Comparison of ENCODE assay signal across 8 cellular contexts in genomic region chr5:72366324-72366976, GRCh38. TPM values are rescaled to one million over a fixed set of nuclear protein-coding genes. Genes with fewer than 3 reads are reported as not detected.
A peak's percentile ranks its signal among the peaks of the same experiment; 100 is the strongest.
DNase-seq lines count a peak whose midpoint lies in the region; ATAC-seq, FAIRE-seq and TF ChIP-seq lines count a peak whose summit lies in the region.

No MANE protein-coding gene starts in this region.

- peak; percentile 97 for TF ChIP-seq RAD21 in GM12878 (IDR thresholded peaks at IDR 0.05; ENCODE audit: insufficient read depth, low read depth, low read length)

- DNase-seq in Jurkat, Clone E6-1 (ENCODE audit: low read depth, low spot score): peak; percentile 58
- DNase-seq in Panc1 (ENCODE audit: low read depth, low spot score) (peak; percentile 62), GM12878 (ENCODE audit: low read depth, low spot score) (peak; percentile 43), iPS DF 6.9 (ENCODE audit: low read depth, low spot score) (peak; percentile 25), small intestine (peak; percentile 75)

- no peak overlapping the region for H3K4me3 ChIP-seq in Jurkat, Clone E6-1 (ENCODE audit: low read length)
- H3K4me3 ChIP-seq in Panc1 (ENCODE audit: low read depth in 2 of 2, low read length in 2 of 2): no peak overlapping the region
- no peak overlapping the region for H3K4me3 ChIP-seq in GM12878
- no peak overlapping the region for H3K4me3 ChIP-seq in iPS DF 6.9 (ENCODE audit: low read length)
- H3K4me3 ChIP-seq in small intestine (ENCODE audit: low read depth in 1 of 2, low read length in 2 of 2): no peak overlapping the region

- H3K9ac ChIP-seq in GM12878 (ENCODE audit: control insufficient read depth, insufficient read depth, low read length): no peak overlapping the region

- FAIRE-seq in G401.6 (lab: Jason Lieb, UNC) (peak; percentile 71), GM12878 (lab: Jason Lieb, UNC) (peak; percentile 88), small intestine (lab: Jason Lieb, UNC) (no peak)

- SMC1A ChIA-PET in GM12878 (lab: Charles Lee; ENCODE audit: uncharacterized antibody, unreplicated experiment): interaction anchor here (0.6 to 8.6 kb wide), 38 partner anchors 10 to 452 kb away, joined by 3 to 214 read pairs (median 4); partner anchors contain the start of genes MRPS27, PTCD2 and ZNF366

- no TSS peak for BruUV-seq in Panc1 (replicated peaks; lab: Mats Ljungman, UMichigan)
- BruUV-seq in GM12878 (replicated peaks; lab: Mats Ljungman, UMichigan): no TSS peak

- H3K27ac ChIP-seq in Panc1 (ENCODE audit: low read length) (no peak overlapping the region), GM12878 (ENCODE audit: control insufficient read depth, insufficient read depth) (no peak overlapping the region), iPS DF 6.9 (ENCODE audit: low read length) (no peak overlapping the region), small intestine (ENCODE audit: low read depth in 1 of 2, low read length in 1 of 2) (no peak overlapping the region)

- RAD21 ChIA-PET in GM12878 (lab: Charles Lee; ENCODE audit: unreplicated experiment): interaction anchor here (0.7 to 6.0 kb wide), 30 partner anchors 13 to 454 kb away, joined by 3 to 159 read pairs (median 4); no protein-coding TSS in a partner anchor

- intact Hi-C loops in Panc1 (cut with micrococcal nuclease; ENCODE audit: unreplicated experiment) (loop anchor here (2.0 to 5.0 kb wide), 2 partner anchors 156 to 452 kb away; no protein-coding TSS in a partner anchor), GM12878 (cut with micrococcal nuclease; ENCODE audit: unreplicated experiment) (loop anchor here (1.0 to 2.0 kb wide), 4 partner anchors 99 to 452 kb away; no protein-coding TSS in a partner anchor)

- 38% methylated on average over 7 of the region's 7 CpGs for WGBS in GM12878 (ENCODE audit: insufficient coverage, insufficient replicate concordance, low lambda C conversion rate, missing lambda C conversion rate)
- no CpG with 5 or more reads among the region's 7 CpGs for WGBS in iPS DF 6.9 (ENCODE audit: insufficient coverage, insufficient read length)
- 28 to 36% (median 35%) methylated on average over 7 of the region's 7 CpGs for WGBS in small intestine, 3 donors

- no peaks in the 10 kb centered on the region for H3K36me3 ChIP-seq in Panc1 (ENCODE audit: control insufficient read depth, insufficient read depth, low read length)
- peaks cover 0 to 6% of the 10 kb centered on the region in 2 experiments; a peak in 1 of 4 replicates for H3K36me3 ChIP-seq in GM12878 (ENCODE audit: control insufficient read depth in 2 of 2, insufficient read depth in 2 of 2, low read length in 1 of 2)
- no peaks in the 10 kb centered on the region for H3K36me3 ChIP-seq in iPS DF 6.9 (ENCODE audit: control insufficient read depth, insufficient read depth, low read length)
- H3K36me3 ChIP-seq in small intestine (ENCODE audit: control insufficient read depth in 2 of 2, insufficient read depth in 2 of 2, low read length in 2 of 2): no peaks in the 10 kb centered on the region

- TF ChIP-seq EP300 in GM12878 (IDR thresholded peaks at IDR 0.05; ENCODE audit: borderline replicate concordance in 1 of 2, control insufficient read depth in 1 of 2, low read depth in 2 of 2, low read length in 2 of 2): no peak

- H3K4me2 ChIP-seq in GM12878 (ENCODE audit: control insufficient read depth, insufficient read depth): no peak overlapping the region

- no peak for TF ChIP-seq POLR2A in GM12878 (IDR thresholded peaks at IDR 0.05; ENCODE audit: low read depth, low read length)

- H3K9me3 ChIP-seq in Panc1 (ENCODE audit: control insufficient read depth, insufficient read depth, low read depth, low read length) (no peaks in the 10 kb centered on the region), GM12878 (replicated peaks; ENCODE audit: control insufficient read depth, insufficient read depth, low read length) (no peaks in the 10 kb centered on the region; the same call in 2 of the 3 replicates), iPS DF 6.9 (ENCODE audit: control insufficient read depth, insufficient read depth, low read length) (no peaks in the 10 kb centered on the region), small intestine (ENCODE audit: control insufficient read depth, low read depth) (no peaks in the 10 kb centered on the region)

- ATAC-seq in GM21526 (IDR thresholded peaks at IDR 0.05; ENCODE audit: low FRiP score, unreplicated experiment) (peak; percentile 56), Panc1 (peak; percentile 93), GM12878 (peak; percentile 98), HG03469 (IDR thresholded peaks at IDR 0.05; ENCODE audit: unreplicated experiment) (no peak)

- no peaks in the 10 kb centered on the region for H3K79me2 ChIP-seq in GM12878 (ENCODE audit: control insufficient read depth, insufficient read depth, low read length)

- H2AFZ ChIP-seq in GM12878 (ENCODE audit: control insufficient read depth, low read depth, low read length): peak overlapping the region; percentile 63; the same call in 1 of the 2 replicates

- in situ Hi-C loops in Panc1 (cut with HindIII; ENCODE audit: low pct_unique_long_range_greater_than_20kb, low sequenced_read_pairs) (no loop called here), GM12878 (cut with MboI) (no loop called here)

- TF ChIP-seq CTCF in Panc1 (IDR thresholded peaks at IDR 0.05) (peak; percentile 85), GM12878 (IDR thresholded peaks at IDR 0.05 in 2 of 3, conservative IDR thresholded peaks at IDR 0.05 in 1 of 3; ENCODE audit: control insufficient read depth in 2 of 3, extremely low read depth in 1 of 3, insufficient read depth in 1 of 3, low read depth in 3 of 3, low read length in 3 of 3) (peak; percentile 67 to 82 (median 76))

- POLR2A ChIA-PET in Panc1 (lab: Charles Lee): no interaction called here
- POLR2A ChIA-PET in GM12878 (lab: Charles Lee): interaction anchor here (1.0 to 3.0 kb wide), 2 partner anchors 141 to 157 kb away, joined by 3 to 11 read pairs; no protein-coding TSS in a partner anchor

- 0 out of 2 replicates have a peak, but pooled peaks cover 2% of the 10 kb centered on the region for H3K4me1 ChIP-seq in Panc1 (ENCODE audit: control insufficient read depth, insufficient read depth, low read length)
- H3K4me1 ChIP-seq in GM12878 (ENCODE audit: control insufficient read depth, insufficient read depth, low read length): peaks cover 17% of the 10 kb centered on the region
- peaks cover 2% of the 10 kb centered on the region for H3K4me1 ChIP-seq in iPS DF 6.9 (ENCODE audit: control insufficient read depth, insufficient read depth, low read length)
- H3K4me1 ChIP-seq in small intestine (ENCODE audit: control insufficient read depth in 2 of 2, insufficient read depth in 1 of 2, low read depth in 1 of 2, low read length in 1 of 2): no peaks in the 10 kb centered on the region

- no peaks in the 10 kb centered on the region for H4K20me1 ChIP-seq in GM12878 (ENCODE audit: control insufficient read depth, insufficient read depth)

- H3K27me3 ChIP-seq in Panc1 (ENCODE audit: control insufficient read depth, insufficient read depth, low read length) (no peaks in the 10 kb centered on the region), GM12878 (replicated peaks in 1 of 2; ENCODE audit: control insufficient read depth in 2 of 2, insufficient read depth in 2 of 2, low read length in 1 of 2) (no peaks in the 10 kb centered on the region), iPS DF 6.9 (ENCODE audit: control insufficient read depth, insufficient read depth, low read length) (no peaks in the 10 kb centered on the region), small intestine (ENCODE audit: control insufficient read depth in 2 of 2, insufficient read depth in 2 of 2, low read length in 2 of 2) (no peaks in the 10 kb centered on the region)

- CTCF ChIA-PET in Panc1 (lab: Charles Lee): interaction anchor here (1.1 to 1.9 kb wide), 2 partner anchors 158 to 451 kb away, joined by 3 to 9 read pairs; no protein-coding TSS in a partner anchor
- CTCF ChIA-PET in GM12878 (lab: Yijun Ruan, JAX): interaction anchor here (0.6 to 9.4 kb wide), 43 partner anchors 8 to 584 kb away, joined by 3 to 238 read pairs (median 4); partner anchors contain the start of genes MRPS27, PTCD2 and TNPO1

RNA-seq across cellular contexts. Expression of gene PTCD2, which starts 46.3 kb away (rescaled TPM):
- 11.1 TPM for polyA plus RNA-seq in Jurkat, Clone E6-1 (2012; ENCODE audit: insufficient read depth, insufficient read length)
- total RNA-seq in Panc1 (2021; ENCODE audit: unreplicated experiment) (13.0 TPM), GM12878 (2014; rRNA removed) (10.5 and 13.1 TPM in 2 replicates), GM12878 (2014; rRNA removed; fragmentation: Illumina TruSeq; extraction: Trizol) (8.7 and 9.9 TPM in 2 replicates), GM12878 (2021) (13.6 and 14.7 TPM in 2 replicates)
- 8.2 TPM for polyA plus RNA-seq in Panc1 (2012; ENCODE audit: insufficient read length)
- 37.6 and 44.3 TPM in 2 replicates for total RNA-seq in GM12878 (2013; cell fraction: nucleolus; rRNA removed)
- 4.2 TPM for polyA plus RNA-seq in GM12878 (2011; ENCODE audit: low read depth)
- polyA plus RNA-seq in GM12878 (2011; rRNA removed) (14.8 and 17.9 TPM in 2 replicates), GM12878 (2014; fragmentation: Illumina TruSeq; extraction: Trizol) (12.0 and 12.4 TPM in 2 replicates), GM12878 (2014; fragmentation: Nextera tagmentation; extraction: Ambion mirVana) (10 to 100 TPM in 1 of 2 experiments, 1 to 10 TPM in 1; 9.1 to 11.0 TPM), GM12878 (2014; rRNA removed) (10.2 and 12.8 TPM in 2 replicates), GM12878 (2016; fragmentation: Nextera tagmentation; extraction: Ambion mirVana) (10 to 100 TPM; 11.8 to 15.0 TPM), small intestine (1 to 10 TPM in 1 of 3 donors, under 1 TPM in 2; 0.67 to 4.7 (median 0.81) TPM)
- 8.3 and 9.0 TPM in 2 replicates for polyA plus RNA-seq in GM12878 (2011; cell fraction: cytosol; rRNA removed)
- polyA plus RNA-seq in GM12878 (2011; cell fraction: nucleus; rRNA removed): 21.8 and 22.2 TPM in 2 replicates
- 4.1 and 6.9 TPM in 2 replicates for polyA plus RNA-seq in GM12878 (2012)
- 12.6 and 14.7 TPM in 2 replicates for polyA minus RNA-seq in GM12878 (2011; rRNA and poly(A)+ RNA removed)
- 3.7 and 3.9 TPM in 2 replicates for polyA minus RNA-seq in GM12878 (2011; cell fraction: cytosol; rRNA and poly(A)+ RNA removed)
- 10.6 and 17.6 TPM in 2 replicates for polyA minus RNA-seq in GM12878 (2011; cell fraction: nucleus; rRNA and poly(A)+ RNA removed)

RNA-seq across cellular contexts. Expression of gene MRPS27, which starts 46.4 kb away (rescaled TPM):
- 72.9 TPM for polyA plus RNA-seq in Jurkat, Clone E6-1 (2012; ENCODE audit: insufficient read depth, insufficient read length)
- 67.2 TPM for total RNA-seq in Panc1 (2021; ENCODE audit: unreplicated experiment)
- 43.7 TPM for polyA plus RNA-seq in Panc1 (2012; ENCODE audit: insufficient read length)
- total RNA-seq in GM12878 (2013; cell fraction: nucleolus; rRNA removed): 151 and 157 TPM in 2 replicates
- total RNA-seq in GM12878 (2014; rRNA removed): 113 and 117 TPM in 2 replicates
- total RNA-seq in GM12878 (2014; rRNA removed; fragmentation: Illumina TruSeq; extraction: Trizol): 114 and 119 TPM in 2 replicates
- total RNA-seq in GM12878 (2021): 95.3 and 96.1 TPM in 2 replicates
- polyA plus RNA-seq in GM12878 (2011; ENCODE audit: low read depth): 40.3 TPM
- polyA plus RNA-seq in GM12878 (2011; rRNA removed): 128 and 139 TPM in 2 replicates
- polyA plus RNA-seq in GM12878 (2011; cell fraction: cytosol; rRNA removed): 92.2 and 96.2 TPM in 2 replicates
- 68.8 and 72.8 TPM in 2 replicates for polyA plus RNA-seq in GM12878 (2011; cell fraction: nucleus; rRNA removed)
- 46.0 and 55.8 TPM in 2 replicates for polyA plus RNA-seq in GM12878 (2012)
- 125 and 140 TPM in 2 replicates for polyA plus RNA-seq in GM12878 (2014; fragmentation: Illumina TruSeq; extraction: Trizol)
- polyA plus RNA-seq in GM12878 (2014; fragmentation: Nextera tagmentation; extraction: Ambion mirVana): 10 to 100 TPM; 61.0 to 88.9 TPM
- 84.7 and 89.9 TPM in 2 replicates for polyA plus RNA-seq in GM12878 (2014; rRNA removed)
- polyA plus RNA-seq in GM12878 (2016; fragmentation: Nextera tagmentation; extraction: Ambion mirVana): 10 to 100 TPM; 77.1 to 80.0 TPM
- polyA minus RNA-seq in GM12878 (2011; rRNA and poly(A)+ RNA removed): 98.5 and 103 TPM in 2 replicates
- 41.7 and 54.2 TPM in 2 replicates for polyA minus RNA-seq in GM12878 (2011; cell fraction: cytosol; rRNA and poly(A)+ RNA removed)
- 55.2 and 96.8 TPM in 2 replicates for polyA minus RNA-seq in GM12878 (2011; cell fraction: nucleus; rRNA and poly(A)+ RNA removed)
- 10 to 100 TPM; 11.9 to 45.5 (median 13.8) TPM for polyA plus RNA-seq in small intestine

Comparison
In these comparisons a context has a peak if more than half of its experiments do, and no peak if none do; other contexts are left out.
1. DNase-seq: peak in every context shown above with its lines; median percentile 75 in small intestine; 62 in Panc1; 58 in Jurkat, Clone E6-1; 43 in GM12878; 25 in iPS DF 6.9.